ENCODE assay signal across 2 cellular contexts in genomic region chr20:38725959-38726848, GRCh38.
A peak's percentile ranks its signal among the peaks of the same experiment; 100 is the strongest.
TF ChIP-seq lines count a peak whose summit lies in the region.

No MANE protein-coding gene starts in this region.

TF ChIP-seq in SK-N-SH treated with all-trans-retinoic acid at 6 μM for 48 hours, 23 proteins besides CTCF, POLR2A, EP300 and RAD21:
- TF ChIP-seq CSDC2 (CRISPR knock-in tag; IDR thresholded peaks at IDR 0.05), result no peak
- TF ChIP-seq ZFP30 (CRISPR knock-in tag; IDR thresholded peaks at IDR 0.05), result no peak
- no peak for TF ChIP-seq ZC3H10 (CRISPR knock-in tag; IDR thresholded peaks at IDR 0.05)
- no peak for TF ChIP-seq RARB (CRISPR knock-in tag; IDR thresholded peaks at IDR 0.05)
- TF ChIP-seq OSR1 (CRISPR knock-in tag; IDR thresholded peaks at IDR 0.05), result no peak
- no peak for TF ChIP-seq CSRNP3 (CRISPR knock-in tag; IDR thresholded peaks at IDR 0.05)
- TF ChIP-seq BACH2 (CRISPR knock-in tag; IDR thresholded peaks at IDR 0.05; ENCODE audit: borderline replicate concordance), result no peak
- no peak for TF ChIP-seq CREB5 (CRISPR knock-in tag; IDR thresholded peaks at IDR 0.05; ENCODE audit: low read depth)
- no peak for TF ChIP-seq ARNTL (CRISPR knock-in tag; IDR thresholded peaks at IDR 0.05; ENCODE audit: borderline replicate concordance, low read depth)
- no peak for TF ChIP-seq TOX (CRISPR knock-in tag; IDR thresholded peaks at IDR 0.05; ENCODE audit: borderline replicate concordance)

TF ChIP-seq in H1, 55 proteins besides CTCF, POLR2A, EP300 and RAD21:
- TF ChIP-seq SP1 (IDR thresholded peaks at IDR 0.05; ENCODE audit: low read depth, low read length), result no peak
- TF ChIP-seq ATF2 (IDR thresholded peaks at IDR 0.05; ENCODE audit: low read length), result no peak
- no peak for TF ChIP-seq KDM4A (IDR thresholded peaks at IDR 0.05; ENCODE audit: low read depth, low read length, severe bottlenecking)
- no peak for TF ChIP-seq RFX5 (IDR thresholded peaks at IDR 0.05; ENCODE audit: borderline replicate concordance, low read depth, low read length)
- no peak for TF ChIP-seq TBP (IDR thresholded peaks at IDR 0.05; ENCODE audit: low read depth, low read length)
- peak; percentile 30 for TF ChIP-seq CTBP2 (IDR thresholded peaks at IDR 0.05; ENCODE audit: borderline replicate concordance, insufficient read depth, insufficient read length, low read length)
- TF ChIP-seq KDM5A (IDR thresholded peaks at IDR 0.05; ENCODE audit: low read length), result no peak
- no peak for TF ChIP-seq SP2 (IDR thresholded peaks at IDR 0.05; ENCODE audit: low read length)
- TF ChIP-seq HDAC6 (IDR thresholded peaks at IDR 0.05; ENCODE audit: low read depth, low read length), result no peak
- TF ChIP-seq YY1 (IDR thresholded peaks at IDR 0.05; ENCODE audit: low read depth, low read length), result peak; percentile 71; the same call in 1 of the 2 replicates
- TF ChIP-seq GTF2F1 (IDR thresholded peaks at IDR 0.05; ENCODE audit: borderline replicate concordance, low read depth, low read length), result no peak
- no peak for TF ChIP-seq RXRA (IDR thresholded peaks at IDR 0.05; ENCODE audit: insufficient read depth, low read depth, low read length)
- peak; percentile 35 for TF ChIP-seq SUZ12 (IDR thresholded peaks at IDR 0.05; ENCODE audit: low read length)
- TF ChIP-seq RNF2 (IDR thresholded peaks at IDR 0.05; ENCODE audit: borderline replicate concordance, low read depth, low read length, missing control alignments, poor library complexity, severe bottlenecking), result peak; percentile 98
- TF ChIP-seq SIN3A (conservative IDR thresholded peaks at IDR 0.05 in 1 of 2, IDR thresholded peaks at IDR 0.05 in 1 of 2; ENCODE audit: low read depth in 1 of 2, low read length in 2 of 2), result no peak
- TF ChIP-seq JUND (IDR thresholded peaks at IDR 0.05; ENCODE audit: low read length), result no peak
- TF ChIP-seq ATF3 (IDR thresholded peaks at IDR 0.05; ENCODE audit: insufficient read depth, low read depth, low read length), result no peak
- TF ChIP-seq TEAD4 (IDR thresholded peaks at IDR 0.05; ENCODE audit: low read depth, low read length), result no peak
- TF ChIP-seq SRF (IDR thresholded peaks at IDR 0.05; ENCODE audit: low read depth, low read length), result no peak
- TF ChIP-seq TAF7 (optimal IDR thresholded peaks at IDR 0.05; ENCODE audit: borderline replicate concordance, low read depth, low read length), result peak; percentile 33
- no peak for TF ChIP-seq NANOG (IDR thresholded peaks at IDR 0.05; ENCODE audit: insufficient read depth, low read depth, low read length, poor library complexity, severe bottlenecking)
- TF ChIP-seq CEBPB (IDR thresholded peaks at IDR 0.05; ENCODE audit: low read depth, low read length), result no peak
- TF ChIP-seq MAFK (IDR thresholded peaks at IDR 0.05; ENCODE audit: low read depth, low read length), result no peak
- no peak for TF ChIP-seq FOSL1 (IDR thresholded peaks at IDR 0.05; ENCODE audit: insufficient read depth, low read depth, low read length)
- TF ChIP-seq KDM1A (IDR thresholded peaks at IDR 0.05; ENCODE audit: borderline replicate concordance, low read length), result no peak
- TF ChIP-seq TAF1 (IDR thresholded peaks at IDR 0.05; ENCODE audit: low read depth, low read length), result no peak
- TF ChIP-seq POLR2AphosphoS5 (IDR thresholded peaks at IDR 0.05; ENCODE audit: low read depth, low read length), result no peak
- TF ChIP-seq EGR1 (IDR thresholded peaks at IDR 0.05; ENCODE audit: borderline replicate concordance, low read depth, low read length), result no peak
- no peak for TF ChIP-seq EZH2 (IDR thresholded peaks at IDR 0.05; ENCODE audit: low read depth, low read length, severe bottlenecking)
- TF ChIP-seq TCF12 (IDR thresholded peaks at IDR 0.05; ENCODE audit: low read depth, low read length), result peak; percentile 65; the same call in 1 of the 2 replicates
- 0 out of 2 replicates have a peak, but pooled peaks have one; percentile 22 for TF ChIP-seq MAX (IDR thresholded peaks at IDR 0.05)
- TF ChIP-seq SIRT6 (IDR thresholded peaks at IDR 0.05; ENCODE audit: low read length), result no peak
- no peak for TF ChIP-seq SIX5 (IDR thresholded peaks at IDR 0.05; ENCODE audit: low read depth, low read length)
- 0 out of 2 replicates have a peak, but pooled peaks have one; percentile 8 for TF ChIP-seq GABPA (IDR thresholded peaks at IDR 0.05; ENCODE audit: borderline replicate concordance, insufficient read depth, low read length)
- TF ChIP-seq BRCA1 (IDR thresholded peaks at IDR 0.05; ENCODE audit: low read depth, low read length), result no peak
- no peak for TF ChIP-seq USF2 (IDR thresholded peaks at IDR 0.05; ENCODE audit: low read length)
- TF ChIP-seq CHD2 (IDR thresholded peaks at IDR 0.05; ENCODE audit: low read length), result no peak
- TF ChIP-seq ASH2L (IDR thresholded peaks at IDR 0.05; ENCODE audit: low read length), result no peak
- no peak for TF ChIP-seq SP4 (IDR thresholded peaks at IDR 0.05; ENCODE audit: low read length)
- TF ChIP-seq CREB1 (IDR thresholded peaks at IDR 0.05), result no peak
- TF ChIP-seq CBX8 (IDR thresholded peaks at IDR 0.05; ENCODE audit: borderline replicate concordance, low read depth, low read length), result peak; percentile 99
- TF ChIP-seq POU5F1 (IDR thresholded peaks at IDR 0.05; ENCODE audit: low read depth, low read length), result no peak
